ENCODE assay signal across 7 cellular contexts in genomic region chr14:33951183-33951840, GRCh38. TPM values are rescaled to one million over a fixed set of nuclear protein-coding genes. Genes with fewer than 3 reads are reported as not detected.
DNase-seq lines count a peak whose midpoint lies in the region; TF ChIP-seq lines count a peak whose summit lies in the region.

No MANE protein-coding gene starts in this region.

- no peak for TF ChIP-seq CTCF in fibroblast of lung (conservative IDR thresholded peaks at IDR 0.05 in 1 of 2, IDR thresholded peaks at IDR 0.05 in 1 of 2; ENCODE audit: low read depth in 1 of 2, low read length in 2 of 2)

- H3K36me3 ChIP-seq in HAP-1 (replicated peaks) (no peaks in the 10 kb centered on the region), SJCRH30 (no peaks in the 10 kb centered on the region; the same call in none of the 2 replicates), fibroblast of lung (ENCODE audit: control insufficient read depth, insufficient read depth, low read length) (no peaks in the 10 kb centered on the region), skeletal muscle satellite cell (ENCODE audit: insufficient read depth, low read length) (no peaks in the 10 kb centered on the region)

- H3K4me1 ChIP-seq in HAP-1, result peaks cover 27% of the 10 kb centered on the region
- peaks cover 20% of the 10 kb centered on the region for H3K4me1 ChIP-seq in SJCRH30
- H3K4me1 ChIP-seq in fibroblast of lung (ENCODE audit: control insufficient read depth, extremely low read depth, insufficient read depth, low read length), result no peaks in the 10 kb centered on the region
- H3K4me1 ChIP-seq in skeletal muscle satellite cell (ENCODE audit: control insufficient read depth, insufficient read depth, low read length), result peaks cover 5% of the 10 kb centered on the region

- H3K4me3 ChIP-seq in HAP-1, result peak overlapping the region; percentile 76
- peak overlapping the region; percentile 67 for H3K4me3 ChIP-seq in SJCRH30
- H3K4me3 ChIP-seq in fibroblast of lung (replicated peaks in 1 of 4; ENCODE audit: control extremely low read depth in 1 of 4, insufficient read depth in 1 of 4, low read depth in 3 of 4, low read length in 4 of 4), result peak overlapping the region; percentile 48 to 63 (median 57)
- peak overlapping the region; percentile 80 for H3K4me3 ChIP-seq in skeletal muscle satellite cell (ENCODE audit: low read length)

- no peaks in the 10 kb centered on the region for H3K27me3 ChIP-seq in HAP-1 (ENCODE audit: low read depth)
- H3K27me3 ChIP-seq in SJCRH30, result no peaks in the 10 kb centered on the region
- peaks cover 21% of the 10 kb centered on the region for H3K27me3 ChIP-seq in fibroblast of lung (ENCODE audit: control insufficient read depth, insufficient read depth, low read length)
- H3K27me3 ChIP-seq in skeletal muscle satellite cell (ENCODE audit: control insufficient read depth, insufficient read depth, low read length), result peaks cover 54% of the 10 kb centered on the region

- H2AFZ ChIP-seq in fibroblast of lung (ENCODE audit: low read length), result no peak overlapping the region

- no peaks in the 10 kb centered on the region for H4K20me1 ChIP-seq in fibroblast of lung (ENCODE audit: control insufficient read depth, extremely low read depth, insufficient read depth, low read length)

- H3K27ac ChIP-seq in SJCRH30 (peak overlapping the region; percentile 40), fibroblast of lung (ENCODE audit: insufficient read depth, low read length) (no peak overlapping the region)

- DNase-seq in HAP-1 (ENCODE audit: low spot score in 2 of 2), result no peak
- peak in 1 of 2 experiments; percentile 22 for DNase-seq in SJCRH30
- no peak for DNase-seq in fibroblast of lung (ENCODE audit: low read depth in 2 of 2)
- no peak for DNase-seq in SW480 (ENCODE audit: low spot score)
- DNase-seq in SKM-1 treated with dmso at 0.1 percent for 144 hours (lab: John Stamatoyannopoulos, UW; ENCODE audit: unreplicated experiment), result no peak
- no peak for DNase-seq in activated CD4-positive, alpha-beta T cell treated with anti-CD3 and anti-CD28 coated beads, Interleukin-2, amount 50 U/mL, for 1 hour

- in situ Hi-C loops in HAP-1 (cut with MboI; ENCODE audit: low sequenced_read_pairs), result no loop called here

- H3K4me2 ChIP-seq in fibroblast of lung (ENCODE audit: extremely low read depth, insufficient read depth, low read length) (peak overlapping the region; percentile 75), skeletal muscle satellite cell (ENCODE audit: low read length) (peak overlapping the region; percentile 98)

- H3K9ac ChIP-seq in fibroblast of lung (ENCODE audit: insufficient read depth, low read length), result peak overlapping the region; percentile 26
- H3K9ac ChIP-seq in skeletal muscle satellite cell (ENCODE audit: low read depth, low read length), result peak overlapping the region; percentile 69

- no peaks in the 10 kb centered on the region for H3K79me2 ChIP-seq in fibroblast of lung (ENCODE audit: control insufficient read depth, insufficient read depth, low read length)

- H3K9me3 ChIP-seq in HAP-1 (no peaks in the 10 kb centered on the region), SJCRH30 (replicated peaks) (no peaks in the 10 kb centered on the region), fibroblast of lung (ENCODE audit: control insufficient read depth, insufficient read depth, low read depth, low read length) (no peaks in the 10 kb centered on the region), skeletal muscle satellite cell (replicated peaks; ENCODE audit: low read length) (no peaks in the 10 kb centered on the region)

RNA-seq across cellular contexts. Expression of gene EGLN3, which starts 0.4 kb away (rescaled TPM):
- total RNA-seq in SJCRH30 (2014; rRNA removed; shearing (Covaris generic)), result 34.5 and 38.4 TPM in 2 replicates
- total RNA-seq in fibroblast of lung, result 0.66 and 1.8 TPM in 2 replicates
- polyA plus RNA-seq in fibroblast of lung, result 0.08 and 0.14 TPM in 2 replicates
- polyA plus RNA-seq in fibroblast of lung (2012), result 0.05 and 0.06 TPM in 2 replicates
- not detected in 2 replicates for polyA minus RNA-seq in fibroblast of lung (ENCODE audit: low replicate concordance)
- 0.25 and 5.9 TPM in 2 replicates for total RNA-seq in skeletal muscle satellite cell (2012; rRNA removed)

Comparison
In these comparisons a context has a peak if more than half of its experiments do, and no peak if none do; other contexts are left out.
1. RNA of gene EGLN3, which starts 0.4 kb away (total RNA-seq): 34.5 to 38.4 TPM in SJCRH30; 0.66 to 1.8 TPM in fibroblast of lung; every median in the first group is over 10 times any median in the second.
2. Peak in every context shown above with its lines, with median percentiles within 50 percentile points of each other: H3K4me3 ChIP-seq.